In genomic region chr3:119794971-119795612, GRCh38 we compare ENCODE assay signal across 2 cellular contexts.
TF ChIP-seq lines count a peak whose summit lies in the region.

No MANE protein-coding gene starts in this region.

TF ChIP-seq in A549, 52 proteins besides CTCF, POLR2A, EP300 and RAD21 (continued from another document):
- TF ChIP-seq HOXB13 (CRISPR knock-in tag; IDR thresholded peaks at IDR 0.05; ENCODE audit: low read depth) (no peak), FOSL2 (IDR thresholded peaks at IDR 0.05) (peak; percentile 67), FOSL2 (CRISPR knock-in tag; IDR thresholded peaks at IDR 0.05) (peak; percentile 77), TP53 (CRISPR knock-in tag; IDR thresholded peaks at IDR 0.05) (no peak), EHF (CRISPR knock-in tag; IDR thresholded peaks at IDR 0.05) (no peak), ESRRA (IDR thresholded peaks at IDR 0.05; ENCODE audit: borderline replicate concordance, low read length) (peak; percentile 96), FOSB (CRISPR knock-in tag; IDR thresholded peaks at IDR 0.05) (no peak)
- TF ChIP-seq, protein P1, sequence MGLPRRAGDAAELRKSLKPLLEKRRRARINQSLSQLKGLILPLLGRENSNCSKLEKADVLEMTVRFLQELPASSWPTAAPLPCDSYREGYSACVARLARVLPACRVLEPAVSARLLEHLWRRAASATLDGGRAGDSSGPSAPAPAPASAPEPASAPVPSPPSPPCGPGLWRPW (IDR thresholded peaks at IDR 0.05) = no peak

TF ChIP-seq in IMR-90, 13 proteins besides CTCF, POLR2A, EP300 and RAD21 (continued from another document):
- TF ChIP-seq, protein P2, sequence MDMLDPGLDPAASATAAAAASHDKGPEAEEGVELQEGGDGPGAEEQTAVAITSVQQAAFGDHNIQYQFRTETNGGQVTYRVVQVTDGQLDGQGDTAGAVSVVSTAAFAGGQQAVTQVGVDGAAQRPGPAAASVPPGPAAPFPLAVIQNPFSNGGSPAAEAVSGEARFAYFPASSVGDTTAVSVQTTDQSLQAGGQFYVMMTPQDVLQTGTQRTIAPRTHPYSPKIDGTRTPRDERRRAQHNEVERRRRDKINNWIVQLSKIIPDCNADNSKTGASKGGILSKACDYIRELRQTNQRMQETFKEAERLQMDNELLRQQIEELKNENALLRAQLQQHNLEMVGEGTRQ (IDR thresholded peaks at IDR 0.05; ENCODE audit: low read depth, low read length) = no peak
- no peak for TF ChIP-seq NFE2L2 (IDR thresholded peaks at IDR 0.05; ENCODE audit: low read depth, low read length)
